ENCODE assay signal across 8 cellular contexts in the genomic region with DNA sequence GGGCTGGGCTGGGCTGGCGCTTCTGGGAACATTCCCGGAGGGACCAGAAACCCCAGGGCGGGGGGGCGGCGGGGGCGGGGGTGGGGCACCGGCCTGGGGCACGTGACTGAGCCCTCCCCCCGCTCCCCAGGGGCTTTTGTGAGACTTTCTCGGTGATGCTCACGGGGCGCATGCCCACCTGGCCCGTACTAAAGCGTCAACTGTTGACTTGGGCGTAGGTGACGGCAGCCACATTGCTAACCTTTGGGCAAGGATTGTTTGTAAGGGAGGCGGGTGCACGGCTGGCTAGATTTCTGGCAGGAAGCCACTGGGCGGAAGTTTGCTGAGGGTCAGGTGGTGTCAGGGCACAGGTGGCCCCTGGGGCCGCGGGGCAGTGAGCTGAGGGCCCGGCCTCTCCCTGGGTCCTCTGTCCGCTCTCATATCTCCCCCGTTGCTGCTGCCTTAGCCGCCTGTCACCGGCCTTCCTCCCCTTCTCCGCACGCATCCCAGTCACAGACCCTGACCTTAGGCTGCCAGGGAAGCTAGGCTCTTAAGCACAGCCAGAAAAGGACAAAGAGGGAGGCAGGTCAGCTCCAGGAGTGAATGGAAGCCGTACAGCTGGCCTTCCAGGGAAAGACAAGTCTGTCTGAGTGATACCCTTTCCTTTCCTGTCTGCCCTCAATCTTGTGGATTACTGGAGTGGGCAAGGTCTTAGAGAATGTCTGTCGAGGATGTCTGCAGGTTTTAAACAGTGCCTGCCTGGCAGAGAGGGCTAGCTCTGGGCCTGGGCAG. TPM values are rescaled to one million over a fixed set of nuclear protein-coding genes. Genes with fewer than 3 reads are reported as not detected.
A peak's percentile ranks its signal among the peaks of the same experiment; 100 is the strongest.
DNase-seq lines count a peak whose midpoint lies in the region; ATAC-seq and TF ChIP-seq lines count a peak whose summit lies in the region.

No MANE protein-coding gene starts in this region.

- H3K27ac ChIP-seq in mesodermal cell (ENCODE audit: low read depth, low read length, severe bottlenecking) (peak overlapping the region; percentile 94), upper lobe of left lung (peak overlapping the region; percentile 91 to 96 (median 94))

- no peaks in the 10 kb centered on the region for H3K27me3 ChIP-seq in upper lobe of left lung

- no peaks in the 10 kb centered on the region for H3K9me3 ChIP-seq in mesodermal cell (ENCODE audit: control insufficient read depth, low read length)
- no peaks in the 10 kb centered on the region for H3K9me3 ChIP-seq in upper lobe of left lung

- DNase-seq in DMS79 (lab: John Stamatoyannopoulos, UW) (peak; percentile 42), SHP77 treated with DMSO at 0.1 percent for 48 hours (lab: John Stamatoyannopoulos, UW) (peak; percentile 67), upper lobe of left lung (peak; percentile 72 to 83), KG1 (lab: John Stamatoyannopoulos, UW) (no peak)
- peak; percentile 66 for DNase-seq in effector CD8-positive, alpha-beta T cell (lab: John Stamatoyannopoulos, UW)

- peak in 2 of 4 donors; percentile 32 to 41 for TF ChIP-seq POLR2A in upper lobe of left lung (IDR thresholded peaks at IDR 0.05)

- 14 to 15% methylated on average over 13 to 23 of the region's 30 CpGs for WGBS in mesodermal cell (ENCODE audit: insufficient coverage in 2 of 2), 2 experiments
- 12 to 38% methylated on average over 5 to 27 of the region's 30 CpGs for WGBS in upper lobe of left lung, 2 donors

- H3K4me3 ChIP-seq in mesodermal cell (ENCODE audit: extremely low read depth, insufficient read depth, low read length, poor library complexity, severe bottlenecking) (peak overlapping the region; percentile 65), upper lobe of left lung (peak overlapping the region; percentile 78 to 89 (median 86))

- TF ChIP-seq CTCF in upper lobe of left lung (IDR thresholded peaks at IDR 0.05): no peak

- no peak for TF ChIP-seq EP300 in upper lobe of left lung (IDR thresholded peaks at IDR 0.05)

- peaks cover 7% of the 10 kb centered on the region for H3K36me3 ChIP-seq in mesodermal cell (ENCODE audit: control insufficient read depth, insufficient read depth, low read length)
- peaks cover 0 to 7% (median 5%) of the 10 kb centered on the region in 4 donors for H3K36me3 ChIP-seq in upper lobe of left lung

- H3K4me1 ChIP-seq in mesodermal cell (ENCODE audit: control insufficient read depth, insufficient read depth, low read length, poor library complexity, severe bottlenecking) (peaks cover 4% of the 10 kb centered on the region), upper lobe of left lung (peaks cover 17 to 53% (median 33%) of the 10 kb centered on the region in 4 donors)

- ATAC-seq in GM19455 (IDR thresholded peaks at IDR 0.05; ENCODE audit: unreplicated experiment) (peak; percentile 10), HG03565 (IDR thresholded peaks at IDR 0.05; ENCODE audit: unreplicated experiment) (peak; percentile 17), upper lobe of left lung (ENCODE audit: low FRiP score in 2 of 2) (peak in 1 of 2 donors; percentile 27)

RNA-seq across cellular contexts. Expression of a gene that starts 0.8 kb away (rescaled TPM):
- polyA plus RNA-seq in mesodermal cell (2013, experiment 1 of 2): 14.7 TPM
- polyA plus RNA-seq in mesodermal cell (2013, experiment 2 of 2): 12.6 TPM
- 10 to 100 TPM; 31.1 to 52.8 (median 38.5) TPM for total RNA-seq in upper lobe of left lung

RNA-seq across cellular contexts. Expression of a gene that starts 18.3 kb away (rescaled TPM):
- 18.3 TPM for polyA plus RNA-seq in mesodermal cell (2013, experiment 1 of 2)
- polyA plus RNA-seq in mesodermal cell (2013, experiment 2 of 2): 15.1 TPM
- 10 to 100 TPM in 2 of 6 donors, 1 to 10 TPM in 4; 5.2 to 17.2 (median 7.5) TPM for total RNA-seq in upper lobe of left lung

RNA-seq across cellular contexts. Expression of a gene that starts 38.4 kb away (rescaled TPM):
- 17.5 TPM for polyA plus RNA-seq in mesodermal cell (2013, experiment 1 of 2)
- 18.4 TPM for polyA plus RNA-seq in mesodermal cell (2013, experiment 2 of 2)
- total RNA-seq in upper lobe of left lung: 1 to 10 TPM; 1.4 to 9.4 (median 2.5) TPM

RNA-seq across cellular contexts. Expression of a gene that starts 42.8 kb away (rescaled TPM):
- 25.7 TPM for polyA plus RNA-seq in mesodermal cell (2013, experiment 1 of 2)
- 23.7 TPM for polyA plus RNA-seq in mesodermal cell (2013, experiment 2 of 2)
- 10 to 100 TPM; 14.7 to 34.3 (median 23.1) TPM for total RNA-seq in upper lobe of left lung
